ENCODE assay signal across 1 cellular context in genomic region chr17:45246338-45246737, GRCh38.
TF ChIP-seq lines count a peak whose summit lies in the region.

No MANE protein-coding gene starts in this region.

TF ChIP-seq in HCT116, 20 proteins besides CTCF, POLR2A, EP300 and RAD21 (continued from another document):
- TF ChIP-seq ZNF274 (IDR thresholded peaks at IDR 0.05; ENCODE audit: low read depth, low read length) = no peak
- TF ChIP-seq JUND (IDR thresholded peaks at IDR 0.05) = no peak
- TF ChIP-seq CBX3 (IDR thresholded peaks at IDR 0.05; ENCODE audit: low read depth) = no peak
- TF ChIP-seq ZFX (IDR thresholded peaks at IDR 0.05) = no peak
